In the genomic region with DNA sequence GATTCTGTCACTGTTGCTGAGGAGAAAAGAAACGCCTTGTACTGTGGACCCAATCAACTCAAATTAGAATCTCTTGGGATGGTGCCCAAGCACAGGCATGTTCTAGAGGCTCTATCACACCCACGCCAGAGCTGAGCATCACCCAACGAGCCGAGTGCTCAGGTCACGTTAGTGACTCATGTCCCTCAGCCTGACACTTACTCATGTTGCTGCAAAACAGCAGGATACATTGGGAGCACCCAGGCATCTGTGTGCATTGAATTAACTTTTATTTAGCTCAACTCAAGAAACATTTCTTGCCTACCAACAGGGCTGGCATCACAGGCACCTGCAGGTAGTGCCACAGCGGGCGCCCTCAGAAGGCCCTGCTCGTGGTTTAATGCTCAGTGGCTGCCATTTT, we compare ENCODE assay signal across 13 cellular contexts.
DNase-seq lines count a peak whose midpoint lies in the region; ATAC-seq, FAIRE-seq and TF ChIP-seq lines count a peak whose summit lies in the region.
"Had no signal": no experiment of that assay in that cellular context is flagged by ENCODE, and none has a peak within 500 bp of the region (broad histone marks: within the 10 kb centered on the region; RNA-seq: fewer than 3 reads in every experiment).

No MANE protein-coding gene starts in this region.

- TF ChIP-seq EP300 in K562 (IDR thresholded peaks at IDR 0.05; ENCODE audit: low read length) (no peak), tibial nerve (IDR thresholded peaks at IDR 0.05) (no peak)

- FAIRE-seq in K562 (lab: Jason Lieb, UNC) = no peak

- H3K27ac ChIP-seq in K562 (ENCODE audit: extremely low read depth, low read depth, low read length) (no peak overlapping the region), hepatocyte (peak overlapping the region; percentile 96), tibial nerve (no peak overlapping the region)
- H3K27ac ChIP-seq: BLaER1, VCaP had no signal

- H3K9ac ChIP-seq in K562 (ENCODE audit: insufficient read depth in 1 of 2, low read depth in 2 of 2, low read length in 2 of 2) = no peak overlapping the region
- H3K9ac ChIP-seq: BLaER1 had no signal

- peak; percentile 45 for ATAC-seq in activated naive CD8-positive, alpha-beta T cell treated with anti-CD3 and anti-CD28 coated beads, Interleukin-2, amount 50 U/mL, for 24 hours
- ATAC-seq in K562 (no peak), HG03439 (IDR thresholded peaks at IDR 0.05; ENCODE audit: unreplicated experiment) (no peak), HG03196 (IDR thresholded peaks at IDR 0.05; ENCODE audit: unreplicated experiment) (no peak)
- ATAC-seq: activated T-cell treated with anti-CD3 and anti-CD28 coated beads, Interleukin-2, amount 50 U/mL, for 4 hours had no signal

- 24% methylated on average over 8 of the region's 8 CpGs for WGBS in K562 (ENCODE audit: insufficient coverage, low coverage, missing lambda C conversion rate)
- 86% methylated on average over 8 of the region's 8 CpGs for WGBS in hepatocyte (ENCODE audit: low lambda C conversion rate, missing lambda C conversion rate)
- 78 to 85% methylated on average over 8 of the region's 8 CpGs for WGBS in tibial nerve, 2 donors

- H3K9me3 Mint-ChIP-seq in activated naive CD8-positive, alpha-beta T cell treated with anti-CD3 and anti-CD28 coated beads, Interleukin-2, amount 50 U/mL, for 24 hours = peaks cover under 1% of the 10 kb centered on the region
- H3K9me3 Mint-ChIP-seq in activated naive CD8-positive, alpha-beta T cell treated with anti-CD3 and anti-CD28 coated beads for 36 hours = peaks cover under 1% of the 10 kb centered on the region
- no peaks in the 10 kb centered on the region for H3K9me3 Mint-ChIP-seq in osteocyte (ENCODE audit: unreplicated experiment)
- H3K9me3 Mint-ChIP-seq: activated T-cell treated with anti-CD3 and anti-CD28 coated beads, Interleukin-2, amount 50 U/mL, for 4 hours had no signal

- no peaks in the 10 kb centered on the region for H3K9me1 ChIP-seq in K562 (ENCODE audit: control insufficient read depth, insufficient read depth, low read length)

- TF ChIP-seq POLR2A in K562 (conservative IDR thresholded peaks at IDR 0.05) (no peak), tibial nerve (IDR thresholded peaks at IDR 0.05) (no peak)

- intact Hi-C loops in K562 (cut with micrococcal nuclease) = no loop called here

- TF ChIP-seq CTCF in K562 (IDR thresholded peaks at IDR 0.05 in 2 of 3, conservative IDR thresholded peaks at IDR 0.05 in 1 of 3; ENCODE audit: insufficient read depth in 2 of 3, low read depth in 1 of 3, low read length in 3 of 3) = no peak
- no peak for TF ChIP-seq CTCF in hepatocyte (IDR thresholded peaks at IDR 0.05; ENCODE audit: poor library complexity)
- no peak for TF ChIP-seq CTCF in osteocyte (IDR thresholded peaks at IDR 0.05)
- no peak for TF ChIP-seq CTCF in tibial nerve (IDR thresholded peaks at IDR 0.05)

- H3K9me2 ChIP-seq in hepatocyte (replicated peaks; ENCODE audit: insufficient read depth) = no peaks in the 10 kb centered on the region

- peaks cover 13% of the 10 kb centered on the region for H3K27me3 Mint-ChIP-seq in activated naive CD8-positive, alpha-beta T cell treated with anti-CD3 and anti-CD28 coated beads, Interleukin-2, amount 50 U/mL, for 24 hours
- peaks cover 8% of the 10 kb centered on the region for H3K27me3 Mint-ChIP-seq in activated naive CD8-positive, alpha-beta T cell treated with anti-CD3 and anti-CD28 coated beads for 36 hours
- H3K27me3 Mint-ChIP-seq in osteocyte (ENCODE audit: unreplicated experiment) = peaks cover 4% of the 10 kb centered on the region

- H3K4me3 ChIP-seq in K562 (no peak overlapping the region), hepatocyte (no peak overlapping the region), tibial nerve (no peak overlapping the region)
- H3K4me3 ChIP-seq: BLaER1 had no signal

- in situ Hi-C loops in K562 (cut with MboI) = no loop called here

- H3K4me2 ChIP-seq in K562 (ENCODE audit: insufficient read depth, low read length) (no peak overlapping the region), hepatocyte (no peak overlapping the region)
- H3K4me2 ChIP-seq: BLaER1 had no signal

- no peaks in the 10 kb centered on the region for H3K79me2 ChIP-seq in K562 (ENCODE audit: control insufficient read depth, insufficient read depth, low read length)
- no peaks in the 10 kb centered on the region for H3K79me2 ChIP-seq in hepatocyte

- H2AFZ ChIP-seq in K562 (ENCODE audit: low read depth, low read length) (no peak overlapping the region), hepatocyte (no peak overlapping the region)

- H3K27ac Mint-ChIP-seq in activated naive CD8-positive, alpha-beta T cell treated with anti-CD3 and anti-CD28 coated beads, Interleukin-2, amount 50 U/mL, for 24 hours = no peak overlapping the region
- H3K27ac Mint-ChIP-seq in activated naive CD8-positive, alpha-beta T cell treated with anti-CD3 and anti-CD28 coated beads for 36 hours = no peak overlapping the region
- H3K27ac Mint-ChIP-seq in osteocyte (ENCODE audit: unreplicated experiment) = no peak overlapping the region
- H3K27ac Mint-ChIP-seq: memory B cell had no signal

- no TSS peak for BruUV-seq in K562 (replicated peaks; lab: Mats Ljungman, UMichigan)

- H3K36me3 Mint-ChIP-seq in activated naive CD8-positive, alpha-beta T cell treated with anti-CD3 and anti-CD28 coated beads, Interleukin-2, amount 50 U/mL, for 24 hours (ENCODE audit: low read depth) = no peaks in the 10 kb centered on the region
- H3K36me3 Mint-ChIP-seq in activated naive CD8-positive, alpha-beta T cell treated with anti-CD3 and anti-CD28 coated beads for 36 hours = no peaks in the 10 kb centered on the region
- H3K36me3 Mint-ChIP-seq in osteocyte (ENCODE audit: unreplicated experiment) = no peaks in the 10 kb centered on the region
- H3K36me3 Mint-ChIP-seq: memory B cell had no signal

- POLR2A ChIA-PET in K562 (lab: Yijun Ruan, JAX) = interaction anchor here (0.7 kb wide), 1 partner anchor 285 kb away, joined by 3 read pairs; no protein-coding TSS in a partner anchor

- CTCF ChIA-PET in K562 (lab: Yijun Ruan, JAX; ENCODE audit: low intra/inter-chr PET ratio) = no interaction called here

- no peak for TF ChIP-seq RAD21 in K562 (CRISPR knock-in tag; conservative IDR thresholded peaks at IDR 0.05 in 1 of 2, IDR thresholded peaks at IDR 0.05 in 1 of 2)

- peaks cover 3 to 44% of the 10 kb centered on the region in 2 experiments; a peak in 4 of 5 replicates for H3K4me1 ChIP-seq in K562 (replicated peaks in 1 of 2; ENCODE audit: control insufficient read depth in 2 of 2, insufficient read depth in 2 of 2, low read length in 2 of 2)
- H3K4me1 ChIP-seq in hepatocyte (ENCODE audit: insufficient read depth) = peaks cover 70% of the 10 kb centered on the region
- H3K4me1 ChIP-seq in tibial nerve = peaks cover 0 to 7% (median 4%) of the 10 kb centered on the region in 4 donors

- no peaks in the 10 kb centered on the region for H4K20me1 ChIP-seq in K562 (replicated peaks; ENCODE audit: control insufficient read depth, insufficient read depth, low read length)
- no peaks in the 10 kb centered on the region for H4K20me1 ChIP-seq in hepatocyte (ENCODE audit: insufficient read depth, poor library complexity, severe bottlenecking)
- H4K20me1 ChIP-seq: BLaER1 had no signal

- H3K27me3 ChIP-seq in K562 (ENCODE audit: control insufficient read depth in 2 of 2, insufficient read depth in 2 of 2, low read length in 2 of 2) = peaks cover 0 to 14% of the 10 kb centered on the region in 2 experiments; a peak in 2 of 5 replicates
- H3K27me3 ChIP-seq in hepatocyte = no peaks in the 10 kb centered on the region
- no peaks in the 10 kb centered on the region for H3K27me3 ChIP-seq in tibial nerve
- H3K27me3 ChIP-seq: BLaER1 had no signal

- H3K4me1 Mint-ChIP-seq in activated naive CD8-positive, alpha-beta T cell treated with anti-CD3 and anti-CD28 coated beads, Interleukin-2, amount 50 U/mL, for 24 hours = peaks cover 19% of the 10 kb centered on the region
- peaks cover 6% of the 10 kb centered on the region for H3K4me1 Mint-ChIP-seq in activated naive CD8-positive, alpha-beta T cell treated with anti-CD3 and anti-CD28 coated beads for 36 hours
- H3K4me1 Mint-ChIP-seq in osteocyte (ENCODE audit: unreplicated experiment) = peaks cover 44% of the 10 kb centered on the region
- H3K4me1 Mint-ChIP-seq: memory B cell had no signal

- no peak for DNase-seq in activated naive CD8-positive, alpha-beta T cell treated with anti-CD3 and anti-CD28 coated beads, Interleukin-2, amount 50 U/mL, for 24 hours
- no peak for DNase-seq in activated naive CD8-positive, alpha-beta T cell treated with anti-CD3 and anti-CD28 coated beads for 36 hours
- DNase-seq in K562 (ENCODE audit: extremely low read depth in 1 of 4, low spot score in 3 of 4) = no peak
- peak; percentile 42 for DNase-seq in hepatocyte (ENCODE audit: low spot score)
- no peak for DNase-seq in osteocyte (ENCODE audit: extremely low spot score, unreplicated experiment)
- no peak for DNase-seq in tibial nerve (ENCODE audit: low spot score in 2 of 2)
- DNase-seq: activated T-cell treated with anti-CD3 and anti-CD28 coated beads, Interleukin-2, amount 50 U/mL, for 4 hours; NCI-H1105 had no signal

- H3K36me3 ChIP-seq in K562 (ENCODE audit: control insufficient read depth, insufficient read depth, low read length) (no peaks in the 10 kb centered on the region), hepatocyte (replicated peaks; ENCODE audit: insufficient read depth, low read depth) (no peaks in the 10 kb centered on the region), tibial nerve (no peaks in the 10 kb centered on the region)
- H3K36me3 ChIP-seq: BLaER1 had no signal

- H3K9me3 ChIP-seq in K562 (replicated peaks; ENCODE audit: control insufficient read depth, insufficient read depth, low read depth, low read length) (no peaks in the 10 kb centered on the region), hepatocyte (ENCODE audit: low read depth) (no peaks in the 10 kb centered on the region), tibial nerve (no peaks in the 10 kb centered on the region)

- H3K4me3 Mint-ChIP-seq in activated naive CD8-positive, alpha-beta T cell treated with anti-CD3 and anti-CD28 coated beads, Interleukin-2, amount 50 U/mL, for 24 hours = no peak overlapping the region
- H3K4me3 Mint-ChIP-seq in activated naive CD8-positive, alpha-beta T cell treated with anti-CD3 and anti-CD28 coated beads for 36 hours = no peak overlapping the region
- H3K4me3 Mint-ChIP-seq in osteocyte (ENCODE audit: unreplicated experiment) = no peak overlapping the region
- H3K4me3 Mint-ChIP-seq: activated T-cell treated with anti-CD3 and anti-CD28 coated beads, Interleukin-2, amount 50 U/mL, for 4 hours; memory B cell had no signal

TF ChIP-seq in K562, 482 proteins besides CTCF, POLR2A, EP300 and RAD21 (continues in another document):
- TF ChIP-seq FOSL1 (tag; conservative IDR thresholded peaks at IDR 0.05) = peak; percentile 79
- peak; percentile 53; the same call in 1 of the 2 replicates for TF ChIP-seq JUN (IDR thresholded peaks at IDR 0.05; ENCODE audit: borderline replicate concordance, low read depth, low read length)
- TF ChIP-seq JUN (CRISPR knock-in tag; IDR thresholded peaks at IDR 0.05; ENCODE audit: borderline replicate concordance) = no peak
